25 cellular contexts compared by ENCODE assay signal in genomic region chr2:214096200-214096599, GRCh38.
A peak's percentile ranks its signal among the peaks of the same experiment; 100 is the strongest.
DNase-seq lines count a peak whose midpoint lies in the region; ATAC-seq and TF ChIP-seq lines count a peak whose summit lies in the region.
"Had no signal": no experiment of that assay in that cellular context is flagged by ENCODE, and none has a peak within 500 bp of the region (broad histone marks: within the 10 kb centered on the region; RNA-seq: fewer than 3 reads in every experiment).

No MANE protein-coding gene starts in this region.

- ATAC-seq in SK-N-SH treated with all-trans-retinoic acid at 6 μM for 48 hours, result no peak
- ATAC-seq: A549; CD8-positive, alpha-beta T cell; GM12878 had no signal

- H3K27me3 Mint-ChIP-seq in glutamatergic neuron (ENCODE audit: unreplicated experiment), result peaks cover under 1% of the 10 kb centered on the region
- H3K27me3 Mint-ChIP-seq: B cell; CD4-positive, alpha-beta T cell had no signal

- H3F3A ChIP-seq in SK-N-SH (replicated peaks; ENCODE audit: insufficient read depth), result no peaks in the 10 kb centered on the region

- H3K9me3 ChIP-seq in SK-N-SH, result no peaks in the 10 kb centered on the region
- H3K9me3 ChIP-seq in neuron (ENCODE audit: low read length), result no peaks in the 10 kb centered on the region
- H3K9me3 ChIP-seq: A549; BLaER1 treated with 17β-estradiol and CSF1 and Interleukin-3, amounts not matched to agents 10 nM and 100 nM had no signal

- H3K9me2 ChIP-seq in SK-N-SH, result no peaks in the 10 kb centered on the region

- peaks cover 14% of the 10 kb centered on the region for H3K4me1 Mint-ChIP-seq in glutamatergic neuron (ENCODE audit: low read depth, unreplicated experiment)
- H3K4me1 Mint-ChIP-seq: B cell had no signal

- H2AFZ ChIP-seq in SK-N-SH (ENCODE audit: low read depth) (0 out of 2 replicates have a peak overlapping the region, but pooled peaks have one; percentile 29), neuron (ENCODE audit: low read depth, low read length) (peak overlapping the region; percentile 26)

- H3K9ac ChIP-seq in SK-N-SH, result no peak overlapping the region
- H3K9ac ChIP-seq: BLaER1 treated with 17β-estradiol and CSF1 and Interleukin-3, amounts not matched to agents 10 nM and 100 nM had no signal

- DNase-seq in SK-N-SH (no peak), NCI-H2171 treated with DMSO at 0.1 percent for 48 hours (lab: John Stamatoyannopoulos, UW) (peak; percentile 58), glutamatergic neuron (no peak), COLO668 (lab: John Stamatoyannopoulos, UW; ENCODE audit: unreplicated experiment) (no peak), SKM-1 treated with dmso at 0.1 percent for 144 hours (lab: John Stamatoyannopoulos, UW; ENCODE audit: unreplicated experiment) (no peak), NCI-H748 (lab: John Stamatoyannopoulos, UW; ENCODE audit: unreplicated experiment) (no peak)
- DNase-seq: AML-193; CD4-positive, alpha-beta T cell; CD8-positive, alpha-beta T cell; COR-L47; DMS 273 treated with DMSO at 0.1 percent for 48 hours; DMS153; DMS53; DMS79; DND-41; EL; GDM1 had no signal

- no peaks in the 10 kb centered on the region for H3K4me1 ChIP-seq in SK-N-SH (ENCODE audit: control insufficient read depth in 1 of 2, insufficient read depth in 2 of 2, low read depth in 1 of 2, low read length in 1 of 2)
- peaks cover 6% of the 10 kb centered on the region for H3K4me1 ChIP-seq in neuron (ENCODE audit: insufficient read depth, low read length)
- H3K4me1 ChIP-seq: A549; BLaER1 treated with 17β-estradiol and CSF1 and Interleukin-3, amounts not matched to agents 10 nM and 100 nM had no signal

- no peak for TF ChIP-seq EP300 in SK-N-SH (IDR thresholded peaks at IDR 0.05; ENCODE audit: borderline replicate concordance in 1 of 2, low read depth in 1 of 2, low read length in 1 of 2)

- WGBS in SK-N-SH (ENCODE audit: low lambda C conversion rate), result 86% methylated on average over 3 of the region's 3 CpGs

- TF ChIP-seq CTCF in SK-N-SH (IDR thresholded peaks at IDR 0.05), result no peak
- no peak for TF ChIP-seq CTCF in glutamatergic neuron (IDR thresholded peaks at IDR 0.05; ENCODE audit: partially characterized antibody, unreplicated experiment)

- TF ChIP-seq RAD21 in SK-N-SH (IDR thresholded peaks at IDR 0.05; ENCODE audit: low read length), result no peak

- no peaks in the 10 kb centered on the region for H3K9me3 Mint-ChIP-seq in glutamatergic neuron (ENCODE audit: unreplicated experiment)
- H3K9me3 Mint-ChIP-seq: CD4-positive, alpha-beta T cell; CD8-positive, alpha-beta T cell had no signal

- H3K4me3 Mint-ChIP-seq in glutamatergic neuron (ENCODE audit: unreplicated experiment), result no peak overlapping the region
- H3K4me3 Mint-ChIP-seq: B cell; CD4-positive, alpha-beta T cell; CD8-positive, alpha-beta T cell had no signal

- H3K4me3 ChIP-seq in SK-N-SH (ENCODE audit: low read depth in 2 of 2, low read length in 1 of 2), result no peak overlapping the region
- no peak overlapping the region for H3K4me3 ChIP-seq in neuron (ENCODE audit: low read length)
- H3K4me3 ChIP-seq: A549; BLaER1 treated with 17β-estradiol and CSF1 and Interleukin-3, amounts not matched to agents 10 nM and 100 nM; GM12878 had no signal

- no peak overlapping the region for H3K27ac ChIP-seq in SK-N-SH (ENCODE audit: low read depth in 2 of 2, low read length in 1 of 2)
- H3K27ac ChIP-seq: 22Rv1; A549; BLaER1 treated with 17β-estradiol and CSF1 and Interleukin-3, amounts not matched to agents 10 nM and 100 nM; C4-2B had no signal

- peak overlapping the region; percentile 50 for H3K27ac Mint-ChIP-seq in glutamatergic neuron (ENCODE audit: unreplicated experiment)
- H3K27ac Mint-ChIP-seq: B cell; CD4-positive, alpha-beta T cell; CD8-positive, alpha-beta T cell had no signal

- H3K27me3 ChIP-seq in SK-N-SH (ENCODE audit: insufficient read depth) (no peaks in the 10 kb centered on the region), neuron (ENCODE audit: insufficient read depth, low read length) (no peaks in the 10 kb centered on the region)
- H3K27me3 ChIP-seq: BLaER1 treated with 17β-estradiol and CSF1 and Interleukin-3, amounts not matched to agents 10 nM and 100 nM had no signal

- no peaks in the 10 kb centered on the region for H4K20me1 ChIP-seq in SK-N-SH (ENCODE audit: insufficient read depth)
- H4K20me1 ChIP-seq: BLaER1 treated with 17β-estradiol and CSF1 and Interleukin-3, amounts not matched to agents 10 nM and 100 nM had no signal

- POLR2A ChIA-PET in SK-N-SH (lab: Yijun Ruan, JAX), result no interaction called here

- H3K36me3 Mint-ChIP-seq in glutamatergic neuron (ENCODE audit: unreplicated experiment), result no peaks in the 10 kb centered on the region
- H3K36me3 Mint-ChIP-seq: CD8-positive, alpha-beta T cell had no signal

- no peak overlapping the region for H3K4me2 ChIP-seq in SK-N-SH
- H3K4me2 ChIP-seq: A549; BLaER1 treated with 17β-estradiol and CSF1 and Interleukin-3, amounts not matched to agents 10 nM and 100 nM had no signal

- CTCF ChIA-PET in SK-N-SH (lab: Yijun Ruan, JAX), result no interaction called here

- no peaks in the 10 kb centered on the region for H3K36me3 ChIP-seq in SK-N-SH (replicated peaks in 1 of 2; ENCODE audit: control insufficient read depth in 1 of 2, insufficient read depth in 2 of 2, low read length in 1 of 2)
- no peaks in the 10 kb centered on the region for H3K36me3 ChIP-seq in neuron (ENCODE audit: insufficient read depth, low read length)
- H3K36me3 ChIP-seq: BLaER1 treated with 17β-estradiol and CSF1 and Interleukin-3, amounts not matched to agents 10 nM and 100 nM had no signal

- no peaks in the 10 kb centered on the region for H3K79me2 ChIP-seq in SK-N-SH (ENCODE audit: insufficient read depth)

TF ChIP-seq in SK-N-SH, 30 proteins besides CTCF, POLR2A, EP300 and RAD21:
- no peak for TF ChIP-seq POLR2AphosphoS5 (IDR thresholded peaks at IDR 0.05; ENCODE audit: low read depth, low read length)
- TF ChIP-seq USF1 (IDR thresholded peaks at IDR 0.05; ENCODE audit: borderline replicate concordance, low read depth), result no peak
- TF ChIP-seq YY1 (IDR thresholded peaks at IDR 0.05; ENCODE audit: low read depth), result no peak
- no peak for TF ChIP-seq ELF1 (IDR thresholded peaks at IDR 0.05)
- TF ChIP-seq EZH2phosphoT487 (IDR thresholded peaks at IDR 0.05; ENCODE audit: borderline replicate concordance, low read depth), result no peak
- TF ChIP-seq IRF3 (IDR thresholded peaks at IDR 0.05; ENCODE audit: low read depth, low read length), result no peak
- no peak for TF ChIP-seq TAF1 (IDR thresholded peaks at IDR 0.05; ENCODE audit: borderline replicate concordance, low read depth, low read length)
- no peak for TF ChIP-seq FOXJ3 (CRISPR knock-in tag; IDR thresholded peaks at IDR 0.05)
- TF ChIP-seq JUND (IDR thresholded peaks at IDR 0.05), result no peak
TF ChIP-seq in SK-N-SH: peak in this region for 0.

TF ChIP-seq in SK-N-SH treated with all-trans-retinoic acid at 6 μM for 48 hours, 23 proteins besides CTCF, POLR2A, EP300 and RAD21 (continues in another document):
- no peak for TF ChIP-seq ZFP30 (CRISPR knock-in tag; IDR thresholded peaks at IDR 0.05)
- TF ChIP-seq CSDC2 (CRISPR knock-in tag; IDR thresholded peaks at IDR 0.05), result no peak
- no peak for TF ChIP-seq PPARA (CRISPR knock-in tag; IDR thresholded peaks at IDR 0.05; ENCODE audit: borderline replicate concordance)
- no peak for TF ChIP-seq ESRRG (CRISPR knock-in tag; IDR thresholded peaks at IDR 0.05)
- no peak for TF ChIP-seq OSR1 (CRISPR knock-in tag; IDR thresholded peaks at IDR 0.05)
- TF ChIP-seq CREB5 (CRISPR knock-in tag; IDR thresholded peaks at IDR 0.05; ENCODE audit: low read depth), result no peak
- TF ChIP-seq TCF4 (CRISPR knock-in tag; IDR thresholded peaks at IDR 0.05; ENCODE audit: borderline replicate concordance), result no peak
- no peak for TF ChIP-seq RARB (CRISPR knock-in tag; IDR thresholded peaks at IDR 0.05)
- TF ChIP-seq ZNF8 (CRISPR knock-in tag; IDR thresholded peaks at IDR 0.05), result no peak
- TF ChIP-seq GLIS3 (CRISPR knock-in tag; IDR thresholded peaks at IDR 0.05), result no peak
- TF ChIP-seq CSRNP3 (CRISPR knock-in tag; IDR thresholded peaks at IDR 0.05), result no peak
- no peak for TF ChIP-seq POU6F1 (CRISPR knock-in tag; IDR thresholded peaks at IDR 0.05; ENCODE audit: borderline replicate concordance, low read depth)
- TF ChIP-seq ZNF565 (CRISPR knock-in tag; conservative IDR thresholded peaks at IDR 0.05; ENCODE audit: low read depth), result no peak
